Comparison of ENCODE assay signal across 19 cellular contexts in genomic region chr1:29475256-29475800, GRCh38.
"Had no signal": no experiment of that assay in that cellular context is flagged by ENCODE, and none has a peak within 500 bp of the region (broad histone marks: within the 10 kb centered on the region; RNA-seq: fewer than 3 reads in every experiment).

No MANE protein-coding gene starts in this region.

- H3K4me3 ChIP-seq: body of pancreas, dorsolateral prefrontal cortex, lower lobe of right lung, suprapubic skin, transverse colon had no signal

- ATAC-seq: activated CD4-positive, alpha-beta T cell treated with anti-CD3 and anti-CD28 coated beads for 36 hours; body of pancreas; lower lobe of right lung; WTC11 had no signal

- DNase-seq: activated CD4-positive, alpha-beta memory T cell treated with anti-CD3 and anti-CD28 coated beads, Interleukin-2, amount 10 ng/mL, durations not matched to agents 7 days and 5 days; activated CD4-positive, alpha-beta T cell treated with anti-CD3 and anti-CD28 coated beads for 36 hours; activated naive CD4-positive, alpha-beta T cell treated with anti-CD3 and anti-CD28 coated beads for 36 hours; activated T-cell treated with anti-CD3 and anti-CD28 coated beads, Interleukin-2, amount 50 U/mL, for 24 hours; body of pancreas; caudate nucleus; dorsolateral prefrontal cortex; foreskin melanocyte; glutamatergic neuron; hypothalamus; lower lobe of right lung; occipital lobe; posterior cingulate gyrus; retina; stimulated activated CD4-positive, alpha-beta T cell treated with anti-CD3 and anti-CD28 coated beads, Interleukin-12 subunit alpha, Interleukin-12 subunit beta, amount 100 ng/mL, for 4 hours; stimulated activated CD4-positive, alpha-beta T cell treated with anti-CD3 and anti-CD28 coated beads, Interleukin-2, amount 100 ng/mL, for 24 hours; transverse colon had no signal

- H3K27ac ChIP-seq: body of pancreas, dorsolateral prefrontal cortex, lower lobe of right lung, suprapubic skin, transverse colon had no signal

- H3K9me3 ChIP-seq: body of pancreas, lower lobe of right lung, suprapubic skin, transverse colon had no signal

- H3K36me3 ChIP-seq: lower lobe of right lung, suprapubic skin, transverse colon had no signal

- H3K27me3 ChIP-seq: body of pancreas had no signal

- H3K4me1 ChIP-seq: lower lobe of right lung, suprapubic skin, transverse colon had no signal
